3 cellular contexts compared by ENCODE assay signal in the genomic region with DNA sequence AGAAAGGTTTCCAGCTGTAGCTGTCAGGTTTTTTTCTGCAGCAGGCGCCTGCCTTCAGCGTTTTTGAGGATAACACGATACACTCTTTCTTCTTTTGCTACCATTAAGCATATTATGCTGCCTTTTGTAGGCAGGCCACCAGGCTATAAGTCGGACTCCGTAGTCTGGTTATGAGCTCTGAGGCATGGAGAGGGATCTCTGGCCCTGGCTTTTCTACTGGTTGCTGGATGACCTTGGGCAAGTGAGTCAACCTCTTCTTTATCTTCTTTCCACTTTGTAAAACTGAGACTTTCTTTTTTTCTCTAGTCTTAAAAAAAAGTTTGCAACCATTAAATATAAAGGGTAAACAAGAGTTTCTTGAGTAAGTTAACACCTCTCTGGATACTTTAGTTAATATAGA.
"Had no signal": no experiment of that assay in that cellular context is flagged by ENCODE, and none has a peak within 500 bp of the region (broad histone marks: within the 10 kb centered on the region; RNA-seq: fewer than 3 reads in every experiment).

No MANE protein-coding gene starts in this region.

- ATAC-seq: GM12878 had no signal

- H3K4me3 ChIP-seq: GM12878 had no signal

- DNase-seq: GDM1, GF-D8 had no signal
